ENCODE assay signal across 1 cellular context in the genomic region with DNA sequence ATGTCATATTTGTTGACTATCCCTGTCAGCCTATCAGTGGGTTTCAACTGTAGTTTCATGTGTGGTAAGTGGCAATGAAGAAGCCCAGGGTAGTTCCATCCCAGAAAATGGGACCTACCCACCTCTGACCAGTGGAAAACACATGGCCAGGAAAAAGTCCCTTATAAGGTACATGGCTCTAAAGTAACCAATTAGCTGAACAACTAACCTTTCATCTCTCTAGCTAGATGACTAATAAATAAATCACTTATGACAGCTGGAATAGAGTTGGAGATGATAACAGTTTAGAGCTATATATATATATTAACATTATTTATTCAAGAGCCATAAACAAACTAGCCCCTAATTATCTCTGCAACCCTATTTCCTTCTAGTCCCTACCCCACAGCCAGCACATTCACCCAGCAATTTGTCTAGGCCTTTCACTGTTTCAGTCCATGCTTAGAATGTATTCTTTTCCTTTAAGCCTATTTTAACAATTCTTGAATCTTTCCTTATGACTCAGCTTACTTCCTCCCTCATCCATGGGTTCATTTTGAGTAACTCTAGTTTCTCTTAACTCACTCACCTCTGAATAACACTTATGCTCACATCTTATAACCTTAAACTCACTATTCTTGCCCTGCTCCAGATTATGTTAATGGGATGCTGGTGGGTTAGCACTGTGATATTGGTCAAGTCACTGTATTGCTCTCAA.
TF ChIP-seq lines count a peak whose summit lies in the region.

No MANE protein-coding gene starts in this region.

TF ChIP-seq in endothelial cell of umbilical vein, 7 proteins besides CTCF, POLR2A, EP300 and RAD21 (continued from another document):
- TF ChIP-seq GATA2 (IDR thresholded peaks at IDR 0.05; ENCODE audit: insufficient read depth, insufficient read length, low read depth, low read length) (peak; percentile 36), EZH2 (IDR thresholded peaks at IDR 0.05; ENCODE audit: borderline replicate concordance, low read depth, low read length, severe bottlenecking) (no peak)
TF ChIP-seq in endothelial cell of umbilical vein: peak in this region for 4.
